ENCODE assay signal across 26 cellular contexts in genomic region chr10:86200269-86200668, GRCh38.
"Had no signal": no experiment of that assay in that cellular context is flagged by ENCODE, and none has a peak within 500 bp of the region (broad histone marks: within the 10 kb centered on the region; RNA-seq: fewer than 3 reads in every experiment).

No MANE protein-coding gene starts in this region.

- H3K27ac Mint-ChIP-seq: immature natural killer cell; memory B cell; naive thymus-derived CD8-positive, alpha-beta T cell; nephron; progenitor cell of endocrine pancreas; stimulated activated effector memory CD8-positive, alpha-beta T cell treated with anti-CD3 and anti-CD28 coated beads, Interleukin-12 subunit alpha, Interleukin-12 subunit beta, amount 100 ng/mL, for 72 hours; stimulated activated naive CD8-positive, alpha-beta T cell treated with anti-CD3 and anti-CD28 coated beads, Interleukin-15, Interleukin-2, amounts not matched to agents 100 ng/mL and 50 ng/mL, for 24 hours had no signal

- H3K4me3 Mint-ChIP-seq: immature natural killer cell; memory B cell; naive thymus-derived CD8-positive, alpha-beta T cell; nephron; neural crest cell; stimulated activated effector memory CD8-positive, alpha-beta T cell treated with anti-CD3 and anti-CD28 coated beads, Interleukin-12 subunit alpha, Interleukin-12 subunit beta, amount 100 ng/mL, for 72 hours; stimulated activated naive CD8-positive, alpha-beta T cell treated with anti-CD3 and anti-CD28 coated beads, Interleukin-15, Interleukin-2, amounts not matched to agents 100 ng/mL and 50 ng/mL, for 24 hours had no signal

- H3K4me1 ChIP-seq: heart left ventricle, left ventricle myocardium inferior, parathyroid adenoma, right atrium auricular region, right lobe of liver, suprapubic skin, tibial artery, uterus had no signal

- H3K36me3 ChIP-seq: heart left ventricle, left ventricle myocardium inferior, neutrophil, right atrium auricular region, right lobe of liver, suprapubic skin, thoracic aorta, tibial artery, uterus had no signal

- H3K9me3 ChIP-seq: neutrophil, right atrium auricular region, right lobe of liver, suprapubic skin, thoracic aorta, tibial artery, uterus had no signal

- ATAC-seq: heart left ventricle; left colon; naive thymus-derived CD8-positive, alpha-beta T cell; right lobe of liver; stimulated activated effector memory CD8-positive, alpha-beta T cell treated with anti-CD3 and anti-CD28 coated beads, Interleukin-12 subunit alpha, Interleukin-12 subunit beta, amount 100 ng/mL, for 72 hours had no signal

- DNase-seq: heart left ventricle; hypothalamus; immature natural killer cell; kidney; left colon; left ventricle myocardium inferior; naive thymus-derived CD8-positive, alpha-beta T cell; occipital lobe; right lobe of liver; stimulated activated CD4-positive, alpha-beta T cell treated with anti-CD3 and anti-CD28 coated beads, Interleukin-4, amount 100 ng/mL, for 24 hours; stimulated activated naive CD4-positive, alpha-beta T cell; tibial artery; trophoblast cell; uterus had no signal

- H3K27ac ChIP-seq: heart left ventricle, left ventricle myocardium inferior, neutrophil, parathyroid adenoma, right atrium auricular region, right lobe of liver, skin epidermis, suprapubic skin, thoracic aorta, tibial artery, uterus had no signal

- H3K4me1 Mint-ChIP-seq: immature natural killer cell; memory B cell; nephron; neural crest cell; stimulated activated effector memory CD8-positive, alpha-beta T cell treated with anti-CD3 and anti-CD28 coated beads, Interleukin-12 subunit alpha, Interleukin-12 subunit beta, amount 100 ng/mL, for 72 hours had no signal

- H3K9me3 Mint-ChIP-seq: immature natural killer cell; naive thymus-derived CD8-positive, alpha-beta T cell; neural crest cell; stimulated activated effector memory CD8-positive, alpha-beta T cell treated with anti-CD3 and anti-CD28 coated beads, Interleukin-12 subunit alpha, Interleukin-12 subunit beta, amount 100 ng/mL, for 72 hours; stimulated activated naive CD8-positive, alpha-beta T cell treated with anti-CD3 and anti-CD28 coated beads, Interleukin-15, Interleukin-2, amounts not matched to agents 100 ng/mL and 50 ng/mL, for 24 hours had no signal

- H3K4me3 ChIP-seq: heart left ventricle, left ventricle myocardium inferior, right atrium auricular region, right lobe of liver, skin epidermis, suprapubic skin, thoracic aorta, tibial artery, uterus had no signal

- H3K36me3 Mint-ChIP-seq: immature natural killer cell; memory B cell; naive thymus-derived CD8-positive, alpha-beta T cell; stimulated activated effector memory CD8-positive, alpha-beta T cell treated with anti-CD3 and anti-CD28 coated beads, Interleukin-12 subunit alpha, Interleukin-12 subunit beta, amount 100 ng/mL, for 72 hours had no signal

- H3K27me3 ChIP-seq: heart left ventricle, neutrophil, right atrium auricular region, right lobe of liver, suprapubic skin, tibial artery, uterus had no signal
